Comparison of ENCODE assay signal across 12 cellular contexts in the genomic region with DNA sequence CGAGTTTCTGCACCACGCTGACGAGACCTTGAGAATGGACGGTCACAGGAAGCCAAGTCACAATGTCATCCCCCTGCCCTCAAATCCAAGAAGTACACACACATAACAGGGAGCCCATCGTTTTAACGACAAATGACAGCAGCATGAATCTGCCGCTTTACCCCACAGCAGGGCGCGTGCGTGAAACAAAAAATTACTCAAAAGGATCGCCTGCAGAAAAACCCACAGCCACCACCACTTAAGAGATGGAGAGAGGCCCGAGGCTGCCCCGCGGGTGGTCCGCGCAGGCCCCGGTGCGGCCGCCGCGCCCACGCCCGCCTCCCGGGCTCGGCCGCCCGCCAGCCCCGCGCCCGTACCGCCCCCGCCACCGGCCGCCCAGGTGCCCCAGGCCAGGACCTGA. TPM values are rescaled to one million over a fixed set of nuclear protein-coding genes. Genes with fewer than 3 reads are reported as not detected.
A peak's percentile ranks its signal among the peaks of the same experiment; 100 is the strongest.
DNase-seq lines count a peak whose midpoint lies in the region; ATAC-seq and TF ChIP-seq lines count a peak whose summit lies in the region.
"Not testable (repeated sequence)": the region's sequence is repeated elsewhere in the genome, so short reads cannot be mapped to it uniquely, and the experiment has no call there.
"Had no signal": no experiment of that assay in that cellular context is flagged by ENCODE, and none has a peak within 500 bp of the region (broad histone marks: within the 10 kb centered on the region; RNA-seq: fewer than 3 reads in every experiment).

No MANE protein-coding gene starts in this region.

- H3K4me1 ChIP-seq in H9 (ENCODE audit: insufficient read depth, low read length); SJCRH30; mammary epithelial cell (ENCODE audit: insufficient read depth, low read length); cardiac muscle cell (ENCODE audit: low read depth): not testable (repeated sequence)

- not testable (repeated sequence) for H2BK12ac ChIP-seq in H9 (ENCODE audit: insufficient read length, low read depth, low read length)

- not testable (repeated sequence) for H3K23ac ChIP-seq in H9 (ENCODE audit: insufficient read length, low read depth, low read length)

- H3K14ac ChIP-seq in H9 (ENCODE audit: insufficient read depth, low read length), result not testable (repeated sequence)

- dilution Hi-C loops in mammary epithelial cell (cut with HindIII; ENCODE audit: low sequenced_read_pairs), result not testable (repeated sequence)

- not testable (repeated sequence) for H3K4ac ChIP-seq in H9 (ENCODE audit: low read depth, low read length)

- not testable (repeated sequence) for H4K8ac ChIP-seq in H9 (replicated peaks; ENCODE audit: insufficient read length, low read depth, low read length)

- not testable (repeated sequence) for H3K9me3 Mint-ChIP-seq in H9; activated T-cell treated with anti-CD3 and anti-CD28 coated beads, Interleukin-2, amount 50 U/mL, for 24 hours; naive thymus-derived CD8-positive, alpha-beta T cell

- H3K79me1 ChIP-seq in H9 (ENCODE audit: insufficient read depth, low read depth, low read length, poor library complexity, severe bottlenecking), result not testable (repeated sequence)

- H3K27me3 ChIP-seq in AG04450 (ENCODE audit: control insufficient read depth, insufficient read depth, low read length); H9 (ENCODE audit: insufficient read depth, low read length); SJCRH30; mammary epithelial cell (ENCODE audit: insufficient read depth, low read length); cardiac muscle cell: not testable (repeated sequence)

- H3K27ac ChIP-seq in AG04450 (ENCODE audit: low read depth, low read length); H9 (ENCODE audit: insufficient read length, low read depth, low read length); SJCRH30; mammary epithelial cell (ENCODE audit: insufficient read depth, low read depth, low read length); cardiac muscle cell: not testable (repeated sequence)

- H2BK15ac ChIP-seq in H9 (ENCODE audit: low read depth, low read length), result not testable (repeated sequence)

- not testable (repeated sequence) for BruUV-seq in mammary epithelial cell (replicated peaks; lab: Mats Ljungman, UMichigan)

- not testable (repeated sequence) for H4K5ac ChIP-seq in H9 (ENCODE audit: insufficient read length, low read depth, low read length)

- not testable (repeated sequence) for H3K4me2 ChIP-seq in H9 (ENCODE audit: insufficient read depth, insufficient read length, low read length); mammary epithelial cell (ENCODE audit: insufficient read depth, low read depth, low read length)

- H3K56ac ChIP-seq in H9 (ENCODE audit: insufficient read length, low read depth, low read length), result not testable (repeated sequence)

- not testable (repeated sequence) for H2AFZ ChIP-seq in H9 (ENCODE audit: low read length)
- peak overlapping the region; percentile 52 for H2AFZ ChIP-seq in mammary epithelial cell (ENCODE audit: low read depth, low read length)

- H3K4me3 ChIP-seq in AG04450 (ENCODE audit: low read depth, low read length), result peak overlapping the region; percentile 51
- peak overlapping the region; percentile 55 for H3K4me3 ChIP-seq in SJCRH30
- peak overlapping the region in 1 of 3 experiments; percentile 39 for H3K4me3 ChIP-seq in mammary epithelial cell (replicated peaks in 1 of 3; ENCODE audit: insufficient read depth in 1 of 3, low read depth in 2 of 3, low read length in 3 of 3)
- H3K4me3 ChIP-seq in cardiac muscle cell, result peak overlapping the region; percentile 36

- CTCF ChIA-PET in AG04450 (lab: Charles Lee); mammary epithelial cell (lab: Charles Lee; ENCODE audit: low non-redundant PET): not testable (repeated sequence)

- H3K9ac ChIP-seq in H9 (ENCODE audit: extremely low read depth, insufficient read length, low read length); mammary epithelial cell (ENCODE audit: insufficient read depth, low read length): not testable (repeated sequence)

- H3K23me2 ChIP-seq in H9 (ENCODE audit: insufficient read length, low read depth, low read length, poor library complexity, severe bottlenecking), result not testable (repeated sequence)

- not testable (repeated sequence) for H4K91ac ChIP-seq in H9 (ENCODE audit: insufficient read length, low read depth, low read length)

- H3K18ac ChIP-seq in H9 (ENCODE audit: insufficient read length, low read depth, low read length), result not testable (repeated sequence)

- H2BK5ac ChIP-seq in H9 (ENCODE audit: insufficient read length, low read length), result not testable (repeated sequence)

- POLR2A ChIA-PET in AG04450 (lab: Yijun Ruan, JAX); naive thymus-derived CD8-positive, alpha-beta T cell (lab: Charles Lee): not testable (repeated sequence)

- H3K4me1 Mint-ChIP-seq in H9; activated T-cell treated with anti-CD3 and anti-CD28 coated beads, Interleukin-2, amount 50 U/mL, for 24 hours (ENCODE audit: low read depth): not testable (repeated sequence)
- peaks cover 4 to 11% (median 8%) of the 10 kb centered on the region in 4 donors for H3K4me1 Mint-ChIP-seq in naive thymus-derived CD8-positive, alpha-beta T cell

- intact Hi-C loops in mammary epithelial cell (cut with micrococcal nuclease), result not testable (repeated sequence)

- DNase-seq in AG04450 (ENCODE audit: low read depth, low spot score); H9; SJCRH30; activated T-cell treated with anti-CD3 and anti-CD28 coated beads, Interleukin-2, amount 50 U/mL, for 24 hours; mammary epithelial cell; cardiac muscle cell (ENCODE audit: low read depth in 1 of 2, low spot score in 1 of 2): not testable (repeated sequence)
- peak in 5 of 10 donors; percentile 9 to 31 (median 13) for DNase-seq in naive thymus-derived CD8-positive, alpha-beta T cell
- peak; percentile 18 for DNase-seq in stimulated activated CD4-positive, alpha-beta T cell treated with anti-CD3 and anti-CD28 coated beads, Interleukin-4, amount 100 ng/mL, for 1 hour

- TF ChIP-seq CTCF in AG04450 (IDR thresholded peaks at IDR 0.05; ENCODE audit: low read depth, low read length); H9 (conservative IDR thresholded peaks at IDR 0.05); mammary epithelial cell (conservative IDR thresholded peaks at IDR 0.05 in 1 of 2, IDR thresholded peaks at IDR 0.05 in 1 of 2; ENCODE audit: extremely low read depth in 1 of 2, insufficient read depth in 1 of 2, low read depth in 1 of 2, low read length in 2 of 2); cardiac muscle cell (IDR thresholded peaks at IDR 0.05; ENCODE audit: low read depth, low read length): not testable (repeated sequence)

- H3K36me3 Mint-ChIP-seq in H9 (ENCODE audit: insufficient read depth in 1 of 3, low read depth in 3 of 3), result peaks cover 14 to 21% (median 16%) of the 10 kb centered on the region in 3 experiments; a peak in 6 of 7 replicates
- H3K36me3 Mint-ChIP-seq in activated T-cell treated with anti-CD3 and anti-CD28 coated beads, Interleukin-2, amount 50 U/mL, for 24 hours (ENCODE audit: low read depth), result peaks cover 20% of the 10 kb centered on the region
- H3K36me3 Mint-ChIP-seq in naive thymus-derived CD8-positive, alpha-beta T cell, result peaks cover 0 to 17% (median 6%) of the 10 kb centered on the region in 3 donors

- no CpG with 5 or more reads among the region's 34 CpGs for WGBS in H9 (ENCODE audit: extremely low coverage, insufficient read length, low lambda C conversion rate)
- WGBS in mammary epithelial cell (ENCODE audit: low coverage, missing lambda C conversion rate), result 0% methylated on average over 1 of the region's 34 CpGs

- H3K27ac Mint-ChIP-seq in H9, result peak overlapping the region; percentile 83 to 99 (median 92); a peak in 5 of 7 replicates
- H3K27ac Mint-ChIP-seq in activated T-cell treated with anti-CD3 and anti-CD28 coated beads, Interleukin-2, amount 50 U/mL, for 24 hours, result peak overlapping the region; percentile 73
- H3K27ac Mint-ChIP-seq in naive thymus-derived CD8-positive, alpha-beta T cell, result peak overlapping the region; percentile 36 to 98 (median 94)

- in situ Hi-C loops in mammary epithelial cell (cut with MboI; ENCODE audit: low sequenced_read_pairs in 2 of 2), result not testable (repeated sequence)

- H4K20me1 ChIP-seq in H9 (ENCODE audit: control insufficient read depth, insufficient read depth, insufficient read length); mammary epithelial cell (ENCODE audit: insufficient read depth, low read length): not testable (repeated sequence)

- H3T11ph ChIP-seq in H9 (ENCODE audit: low read length), result not testable (repeated sequence)

- H3K9me3 ChIP-seq in AG04450 (ENCODE audit: control insufficient read depth, insufficient read depth, low read length); H9 (ENCODE audit: control insufficient read depth, low read depth, low read length); SJCRH30 (replicated peaks); mammary epithelial cell (replicated peaks; ENCODE audit: insufficient read depth, low read length); cardiac muscle cell (ENCODE audit: low read depth): not testable (repeated sequence)

- not testable (repeated sequence) for H3K36me3 ChIP-seq in SJCRH30; mammary epithelial cell (ENCODE audit: insufficient read depth, low read length); cardiac muscle cell

- H3K27me3 Mint-ChIP-seq in H9 (ENCODE audit: low read depth); activated T-cell treated with anti-CD3 and anti-CD28 coated beads, Interleukin-2, amount 50 U/mL, for 24 hours; naive thymus-derived CD8-positive, alpha-beta T cell: not testable (repeated sequence)

- H2BK120ac ChIP-seq in H9 (ENCODE audit: low read depth, low read length, poor library complexity, severe bottlenecking), result not testable (repeated sequence)

- H3K4me3 Mint-ChIP-seq in H9, result peak overlapping the region; percentile 93 to 99
- H3K4me3 Mint-ChIP-seq in activated T-cell treated with anti-CD3 and anti-CD28 coated beads, Interleukin-2, amount 50 U/mL, for 24 hours, result peak overlapping the region; percentile 81
- H3K4me3 Mint-ChIP-seq in naive thymus-derived CD8-positive, alpha-beta T cell, result peak overlapping the region; percentile 91 to 100 (median 99)

- H3K79me2 ChIP-seq in H9 (ENCODE audit: insufficient read depth, low read length), result not testable (repeated sequence)
- H3K79me2 ChIP-seq in mammary epithelial cell (ENCODE audit: insufficient read depth, low read length), result peaks cover 16% of the 10 kb centered on the region

- H2BK20ac ChIP-seq in H9 (ENCODE audit: low read depth, low read length, poor library complexity, severe bottlenecking), result not testable (repeated sequence)

- ATAC-seq in naive thymus-derived CD8-positive, alpha-beta T cell, result not testable (repeated sequence)

- not testable (repeated sequence) for H2AK5ac ChIP-seq in H9 (ENCODE audit: insufficient read length, low read length)

RNA-seq across cellular contexts. Expression of gene HERC2, which starts 0.3 kb away (rescaled TPM):
- polyA plus RNA-seq in AG04450 (2011; rRNA removed), result 12.7 and 18.3 TPM in 2 replicates
- 47.2 and 55.3 TPM in 2 replicates for polyA minus RNA-seq in AG04450 (2011; rRNA and poly(A)+ RNA removed)
- 57.9 and 69.2 TPM in 2 replicates for total RNA-seq in H9 (2021)
- total RNA-seq in SJCRH30 (2014; rRNA removed; shearing (Covaris generic)), result 41.2 and 44.5 TPM in 2 replicates
- total RNA-seq in mammary epithelial cell, result 10 to 100 TPM; 63.7 to 77.2 TPM
- 16.1 TPM for polyA plus RNA-seq in mammary epithelial cell
- polyA minus RNA-seq in mammary epithelial cell, result 108 TPM
- total RNA-seq in cardiac muscle cell, result 53.0 and 64.4 TPM in 2 replicates
- 37.7 and 39.7 TPM in 2 replicates for polyA plus RNA-seq in cardiac muscle cell
- total RNA-seq in naive thymus-derived CD8-positive, alpha-beta T cell, result 10 to 100 TPM; 45.4 to 46.4 TPM
- 10 to 100 TPM in 1 of 3 donors, 1 to 10 TPM in 2; 7.9 to 11.3 (median 8.8) TPM for polyA plus RNA-seq in naive thymus-derived CD8-positive, alpha-beta T cell

RNA-seq across cellular contexts. Expression of gene GOLGA6L24, which starts 36.2 kb away (rescaled TPM):
- not detected in 2 replicates for polyA plus RNA-seq in AG04450 (2011; rRNA removed)
- not detected in 2 replicates for polyA minus RNA-seq in AG04450 (2011; rRNA and poly(A)+ RNA removed)
- not detected in 2 replicates for total RNA-seq in H9 (2021)
- total RNA-seq in SJCRH30 (2014; rRNA removed; shearing (Covaris generic)), result not detected in 2 replicates
- not detected for total RNA-seq in mammary epithelial cell
- polyA plus RNA-seq in mammary epithelial cell, result not detected
- not detected for polyA minus RNA-seq in mammary epithelial cell
- not detected in 2 replicates for total RNA-seq in cardiac muscle cell
- polyA plus RNA-seq in cardiac muscle cell, result not detected in 2 replicates
- not detected for total RNA-seq in naive thymus-derived CD8-positive, alpha-beta T cell
- polyA plus RNA-seq in naive thymus-derived CD8-positive, alpha-beta T cell, result not detected
- total RNA-seq: G401, myocyte, Right ventricle myocardium inferior, temporal lobe had no signal

RNA-seq across cellular contexts. Expression of gene GOLGA8F, which starts 56.8 kb away (rescaled TPM):
- not detected in 2 replicates for polyA plus RNA-seq in AG04450 (2011; rRNA removed)
- polyA minus RNA-seq in AG04450 (2011; rRNA and poly(A)+ RNA removed), result not detected in 2 replicates
- total RNA-seq in H9 (2021), result not detected in 2 replicates
- total RNA-seq in SJCRH30 (2014; rRNA removed; shearing (Covaris generic)), result not detected in 2 replicates
- 1 to 10 TPM in 1 of 2 donors, not detected in 1; 2.3 TPM for total RNA-seq in mammary epithelial cell
- polyA plus RNA-seq in mammary epithelial cell, result not detected
- polyA minus RNA-seq in mammary epithelial cell, result not detected
- not detected in 2 replicates for total RNA-seq in cardiac muscle cell
- polyA plus RNA-seq in cardiac muscle cell, result 0.12 TPM in 1 of 2 replicates, not detected in the other
- not detected for total RNA-seq in naive thymus-derived CD8-positive, alpha-beta T cell
- not detected for polyA plus RNA-seq in naive thymus-derived CD8-positive, alpha-beta T cell
- total RNA-seq: G401, myocyte, Right ventricle myocardium inferior, temporal lobe had no signal
